In the genomic region with DNA sequence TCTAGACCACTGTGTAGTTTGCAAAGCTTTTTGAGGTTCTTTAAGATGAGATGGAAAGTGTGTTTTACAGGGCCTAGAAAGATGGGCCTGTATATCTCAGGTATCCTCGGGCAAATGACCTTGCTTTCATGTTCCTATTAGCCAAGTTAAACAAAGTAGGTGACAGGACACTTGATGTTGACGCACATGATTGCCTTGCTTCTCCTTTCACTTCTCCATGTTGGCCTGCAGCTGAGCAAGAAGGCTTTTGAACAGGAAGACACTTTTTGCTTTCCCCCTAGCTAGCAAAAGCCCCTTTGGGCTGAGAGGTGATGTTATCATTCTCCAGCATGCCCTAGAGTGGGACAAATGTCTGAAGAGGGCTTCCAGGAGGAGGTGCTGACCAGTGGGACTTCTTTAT, we compare ENCODE assay signal across 13 cellular contexts.
DNase-seq lines count a peak whose midpoint lies in the region; ATAC-seq and TF ChIP-seq lines count a peak whose summit lies in the region.
"Had no signal": no experiment of that assay in that cellular context is flagged by ENCODE, and none has a peak within 500 bp of the region (broad histone marks: within the 10 kb centered on the region; RNA-seq: fewer than 3 reads in every experiment).

No MANE protein-coding gene starts in this region.

- ATAC-seq in HG02571 (IDR thresholded peaks at IDR 0.05; ENCODE audit: unreplicated experiment) (peak; percentile 87), HG03521 (IDR thresholded peaks at IDR 0.05; ENCODE audit: unreplicated experiment) (peak; percentile 72)

- H3K27ac Mint-ChIP-seq in type B pancreatic cell: peak overlapping the region; percentile 2

- no peak overlapping the region for H3K4me3 ChIP-seq in effector memory CD4-positive, alpha-beta T cell (ENCODE audit: insufficient read depth, low read depth, low read length, poor library complexity, severe bottlenecking)
- H3K4me3 ChIP-seq: adrenal gland, skin epidermis had no signal

- no peaks in the 10 kb centered on the region for H3K9me3 ChIP-seq in effector memory CD4-positive, alpha-beta T cell (ENCODE audit: control insufficient read depth, low read length)
- H3K9me3 ChIP-seq: adrenal gland had no signal

- H3K36me3 ChIP-seq in effector memory CD4-positive, alpha-beta T cell (ENCODE audit: control insufficient read depth, insufficient read depth, low read length): no peaks in the 10 kb centered on the region
- H3K36me3 ChIP-seq: adrenal gland had no signal

- no peaks in the 10 kb centered on the region for H3K27me3 ChIP-seq in effector memory CD4-positive, alpha-beta T cell (replicated peaks; ENCODE audit: control insufficient read depth, insufficient read depth, low read length, poor library complexity, severe bottlenecking)

- peak overlapping the region; percentile 6 for H3K4me3 Mint-ChIP-seq in type B pancreatic cell

- no peaks in the 10 kb centered on the region for H3K9me3 Mint-ChIP-seq in type B pancreatic cell

- H3K27ac ChIP-seq in effector memory CD4-positive, alpha-beta T cell (ENCODE audit: insufficient read depth, low read length, poor library complexity, severe bottlenecking): no peak overlapping the region
- H3K27ac ChIP-seq: adrenal gland, skin epidermis had no signal

- H3K4me1 Mint-ChIP-seq in type B pancreatic cell (ENCODE audit: unreplicated experiment): peaks cover 56% of the 10 kb centered on the region

- H3K4me1 ChIP-seq in effector memory CD4-positive, alpha-beta T cell (ENCODE audit: control insufficient read depth, insufficient read depth, low read length, poor library complexity, severe bottlenecking): no peaks in the 10 kb centered on the region
- H3K4me1 ChIP-seq: adrenal gland had no signal

- no peaks in the 10 kb centered on the region for H3K27me3 Mint-ChIP-seq in type B pancreatic cell

- DNase-seq in NOMO-1 treated with DMSO at 0.1 percent for 48 hours (lab: John Stamatoyannopoulos, UW; ENCODE audit: unreplicated experiment) (peak; percentile 14), NOMO-1 treated with dmso at 0.1 percent for 144 hours (lab: John Stamatoyannopoulos, UW; ENCODE audit: unreplicated experiment) (no peak), type B pancreatic cell (ENCODE audit: extremely low spot score, unreplicated experiment) (no peak), D341Med (ENCODE audit: low spot score) (no peak), T-helper 2 cell (no peak)
- no peak for DNase-seq in effector memory CD4-positive, alpha-beta T cell
- DNase-seq: activated CD8-positive, alpha-beta memory T cell treated with anti-CD3 and anti-CD28 coated beads for 24 hours; adrenal gland; DMS79 treated with DMSO at 0.1 percent for 48 hours; IMR-90 had no signal

- no peak for TF ChIP-seq CTCF in type B pancreatic cell (conservative IDR thresholded peaks at IDR 0.05)

- peaks cover 12% of the 10 kb centered on the region for H3K36me3 Mint-ChIP-seq in type B pancreatic cell
